Comparison of ENCODE assay signal across 3 cellular contexts in the genomic region with DNA sequence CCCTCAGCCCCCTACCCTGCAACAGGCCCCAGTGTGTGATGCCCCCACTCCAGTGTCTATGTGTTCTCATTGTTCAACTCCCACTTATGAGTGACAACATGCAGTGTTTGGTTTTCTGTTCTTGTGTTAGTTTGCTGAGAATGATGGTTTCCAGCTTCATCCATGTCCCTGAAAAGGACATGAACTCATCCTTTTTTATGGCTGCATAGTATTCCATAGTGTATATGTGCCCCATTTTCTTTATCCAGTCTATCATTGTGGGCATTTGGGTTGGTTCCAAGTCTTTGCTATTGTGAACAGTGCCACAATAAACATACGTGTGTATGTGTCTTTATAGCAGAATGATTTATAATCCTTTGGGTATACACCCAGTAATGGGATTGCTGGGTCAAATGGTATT. TPM values are rescaled to one million over a fixed set of nuclear protein-coding genes. Genes with fewer than 3 reads are reported as not detected.
DNase-seq lines count a peak whose midpoint lies in the region; ATAC-seq, FAIRE-seq and TF ChIP-seq lines count a peak whose summit lies in the region.
"Not testable (repeated sequence)": the region's sequence is repeated elsewhere in the genome, so short reads cannot be mapped to it uniquely, and the experiment has no call there.

No MANE protein-coding gene starts in this region.

- DNase-seq in K562 (ENCODE audit: extremely low read depth in 1 of 4, low spot score in 3 of 4), result not testable (repeated sequence)
- DNase-seq in osteocyte (ENCODE audit: extremely low spot score, unreplicated experiment), result peak; percentile 27

- H3K27me3 ChIP-seq in K562 (ENCODE audit: control insufficient read depth in 2 of 2, insufficient read depth in 2 of 2, low read length in 2 of 2), result not testable (repeated sequence)

- TF ChIP-seq EP300 in K562 (IDR thresholded peaks at IDR 0.05; ENCODE audit: low read length), result not testable (repeated sequence)

- WGBS in K562 (ENCODE audit: insufficient coverage, low coverage, missing lambda C conversion rate), result 0% methylated on average over 1 of the region's 1 CpG

- not testable (repeated sequence) for H3K36me3 ChIP-seq in HEK293 (ENCODE audit: control insufficient read depth in 2 of 2, insufficient read depth in 1 of 2, low read length in 2 of 2); K562 (ENCODE audit: control insufficient read depth, insufficient read depth, low read length)

- TF ChIP-seq CTCF in HEK293 (tag by site-specific recombination; IDR thresholded peaks at IDR 0.05); K562 (IDR thresholded peaks at IDR 0.05 in 2 of 3, conservative IDR thresholded peaks at IDR 0.05 in 1 of 3; ENCODE audit: insufficient read depth in 2 of 3, low read depth in 1 of 3, low read length in 3 of 3); osteocyte (IDR thresholded peaks at IDR 0.05): not testable (repeated sequence)

- H3K4me3 ChIP-seq in HEK293 (ENCODE audit: low read depth, low read length); K562: not testable (repeated sequence)

- not testable (repeated sequence) for H3K36me3 Mint-ChIP-seq in osteocyte (ENCODE audit: unreplicated experiment)

- H4K20me1 ChIP-seq in K562 (replicated peaks; ENCODE audit: control insufficient read depth, insufficient read depth, low read length), result not testable (repeated sequence)

- not testable (repeated sequence) for H3K9me1 ChIP-seq in K562 (ENCODE audit: control insufficient read depth, insufficient read depth, low read length)

- peaks cover 56% of the 10 kb centered on the region for H3K27me3 Mint-ChIP-seq in osteocyte (ENCODE audit: unreplicated experiment)

- BruUV-seq in K562 (replicated peaks; lab: Mats Ljungman, UMichigan), result not testable (repeated sequence)

- H3K9me3 Mint-ChIP-seq in osteocyte (ENCODE audit: unreplicated experiment), result peaks cover 14% of the 10 kb centered on the region

- H2AFZ ChIP-seq in K562 (ENCODE audit: low read depth, low read length), result not testable (repeated sequence)

- not testable (repeated sequence) for H3K9me3 ChIP-seq in HEK293 (ENCODE audit: control insufficient read depth, insufficient read depth, low read depth, low read length); K562 (replicated peaks; ENCODE audit: control insufficient read depth, insufficient read depth, low read depth, low read length)

- H3K27ac Mint-ChIP-seq in osteocyte (ENCODE audit: unreplicated experiment), result not testable (repeated sequence)

- not testable (repeated sequence) for H3K4me1 ChIP-seq in HEK293 (ENCODE audit: control insufficient read depth, insufficient read depth, low read length); K562 (replicated peaks in 1 of 2; ENCODE audit: control insufficient read depth in 2 of 2, insufficient read depth in 2 of 2, low read length in 2 of 2)

- POLR2A ChIA-PET in HEK293 (lab: Yijun Ruan, JAX); K562 (lab: Yijun Ruan, JAX): not testable (repeated sequence)

- ATAC-seq in K562, result not testable (repeated sequence)

- H3K9ac ChIP-seq in K562 (ENCODE audit: insufficient read depth in 1 of 2, low read depth in 2 of 2, low read length in 2 of 2), result not testable (repeated sequence)

- intact Hi-C loops in K562 (cut with micrococcal nuclease), result not testable (repeated sequence)

- TF ChIP-seq RAD21 in K562 (CRISPR knock-in tag; conservative IDR thresholded peaks at IDR 0.05 in 1 of 2, IDR thresholded peaks at IDR 0.05 in 1 of 2), result not testable (repeated sequence)

- in situ Hi-C loops in K562 (cut with MboI), result not testable (repeated sequence)

- not testable (repeated sequence) for H3K4me1 Mint-ChIP-seq in osteocyte (ENCODE audit: unreplicated experiment)

- CTCF ChIA-PET in HEK293 (lab: Yijun Ruan, JAX), result interaction anchor here (0.6 kb wide), 2 partner anchors 371 to 775 kb away, joined by 3 to 6 read pairs; no protein-coding TSS in a partner anchor
- CTCF ChIA-PET in K562 (lab: Yijun Ruan, JAX; ENCODE audit: low intra/inter-chr PET ratio), result not testable (repeated sequence)

- FAIRE-seq in K562 (lab: Jason Lieb, UNC), result not testable (repeated sequence)

- TF ChIP-seq POLR2A in K562 (conservative IDR thresholded peaks at IDR 0.05), result not testable (repeated sequence)

- H3K4me2 ChIP-seq in K562 (ENCODE audit: insufficient read depth, low read length), result not testable (repeated sequence)

- H3K4me3 Mint-ChIP-seq in osteocyte (ENCODE audit: unreplicated experiment), result not testable (repeated sequence)

- not testable (repeated sequence) for H3K79me2 ChIP-seq in K562 (ENCODE audit: control insufficient read depth, insufficient read depth, low read length)

- H3K27ac ChIP-seq in HEK293 (ENCODE audit: extremely low read depth, low read depth, low read length); K562 (ENCODE audit: extremely low read depth, low read depth, low read length): not testable (repeated sequence)

TF ChIP-seq in HEK293, 187 proteins besides CTCF, POLR2A, EP300 and RAD21:
- TF ChIP-seq ZNF146 (tag by site-specific recombination; IDR thresholded peaks at IDR 0.05), result peak; percentile 92

TF ChIP-seq in K562, 482 proteins besides CTCF, POLR2A, EP300 and RAD21:
- TF ChIP-seq BCOR (IDR thresholded peaks at IDR 0.05) (peak; percentile 24; the same call in 1 of the 2 replicates), KDM1A (IDR thresholded peaks at IDR 0.05) (0 out of 4 replicates have a peak, but pooled peaks of 1 of the 2 experiments have one; percentile 14), ZNF146 (CRISPR knock-in tag; IDR thresholded peaks at IDR 0.05; ENCODE audit: unreplicated experiment) (peak; percentile 73)

RNA-seq across cellular contexts. Expression of a gene that starts 5.7 kb away (rescaled TPM):
- total RNA-seq in K562 (2011; cell fraction: chromatin; rRNA removed; ENCODE audit: low replicate concordance), result 16.4 and 21.2 TPM in 2 replicates
- 12.2 and 12.6 TPM in 2 replicates for total RNA-seq in K562 (2011; cell fraction: nucleolus; rRNA removed)
- 15.0 and 21.2 TPM in 2 replicates for total RNA-seq in K562 (2011; cell fraction: nucleoplasm; rRNA removed)
- total RNA-seq in K562 (2014; rRNA removed) (10.9 and 11.4 TPM in 2 replicates), K562 (2014; rRNA removed; fragmentation: Illumina TruSeq; extraction: Trizol) (16.6 and 18.9 TPM in 2 replicates), K562 (2015; rRNA removed; fragmentation: Illumina TruSeq; extraction: Trizol) (12.9 and 13.8 TPM in 2 replicates), K562 (2021) (14.4 and 15.3 TPM in 2 replicates), osteocyte (0.97 and 1.1 TPM in 2 replicates)
- polyA plus RNA-seq in K562 (2011; rRNA removed) (12.0 and 18.7 TPM in 2 replicates), K562 (2014; fragmentation: Illumina TruSeq; extraction: Trizol) (11.6 and 12.6 TPM in 2 replicates), K562 (2014; fragmentation: Nextera tagmentation; extraction: Ambion mirVana) (1 to 10 TPM; 4.4 to 6.4 TPM), K562 (2014; rRNA removed) (7.4 and 8.5 TPM in 2 replicates)
- polyA plus RNA-seq in K562 (2011; cell fraction: cytosol; rRNA removed), result 9.9 and 10.9 TPM in 2 replicates
- polyA plus RNA-seq in K562 (2011; cell fraction: nucleus; rRNA removed), result 11.9 and 13.7 TPM in 2 replicates
- polyA plus RNA-seq in K562 (2012), result 7.2 and 9.1 TPM in 2 replicates
- 22.0 and 27.3 TPM in 2 replicates for polyA minus RNA-seq in K562 (2011; rRNA and poly(A)+ RNA removed)
- 9.7 and 16.0 TPM in 2 replicates for polyA minus RNA-seq in K562 (2011; cell fraction: cytosol; rRNA and poly(A)+ RNA removed)
- 5.4 and 6.0 TPM in 2 replicates for polyA minus RNA-seq in K562 (2011; cell fraction: nucleus; rRNA and poly(A)+ RNA removed)

RNA-seq across cellular contexts. Expression of a gene that starts 45.3 kb away (rescaled TPM):
- total RNA-seq in K562 (2011; cell fraction: chromatin; rRNA removed; ENCODE audit: low replicate concordance), result 13.2 and 21.8 TPM in 2 replicates
- 13.7 and 14.1 TPM in 2 replicates for total RNA-seq in K562 (2011; cell fraction: nucleolus; rRNA removed)
- total RNA-seq in K562 (2011; cell fraction: nucleoplasm; rRNA removed), result 20.6 and 29.5 TPM in 2 replicates
- total RNA-seq in K562 (2014; rRNA removed) (9.8 and 14.7 TPM in 2 replicates), K562 (2014; rRNA removed; fragmentation: Illumina TruSeq; extraction: Trizol) (17.8 and 19.9 TPM in 2 replicates), K562 (2015; rRNA removed; fragmentation: Illumina TruSeq; extraction: Trizol) (15.8 and 19.4 TPM in 2 replicates), K562 (2021) (14.0 TPM in 2 replicates), osteocyte (33.4 and 35.9 TPM in 2 replicates)
- polyA plus RNA-seq in K562 (2011; rRNA removed) (12.8 and 20.0 TPM in 2 replicates), K562 (2014; fragmentation: Illumina TruSeq; extraction: Trizol) (12.5 and 16.0 TPM in 2 replicates), K562 (2014; fragmentation: Nextera tagmentation; extraction: Ambion mirVana) (1 to 10 TPM; 7.7 to 9.6 TPM), K562 (2014; rRNA removed) (11.9 and 16.6 TPM in 2 replicates)
- 7.1 and 10.5 TPM in 2 replicates for polyA plus RNA-seq in K562 (2011; cell fraction: cytosol; rRNA removed)
- polyA plus RNA-seq in K562 (2011; cell fraction: nucleus; rRNA removed), result 5.1 and 5.3 TPM in 2 replicates
- 15.9 and 22.1 TPM in 2 replicates for polyA plus RNA-seq in K562 (2012)
- 12.4 and 14.1 TPM in 2 replicates for polyA minus RNA-seq in K562 (2011; rRNA and poly(A)+ RNA removed)
- polyA minus RNA-seq in K562 (2011; cell fraction: cytosol; rRNA and poly(A)+ RNA removed), result 3.0 and 4.0 TPM in 2 replicates
- polyA minus RNA-seq in K562 (2011; cell fraction: nucleus; rRNA and poly(A)+ RNA removed), result 5.8 and 6.3 TPM in 2 replicates
